ENCODE assay signal across 21 cellular contexts in the genomic region with DNA sequence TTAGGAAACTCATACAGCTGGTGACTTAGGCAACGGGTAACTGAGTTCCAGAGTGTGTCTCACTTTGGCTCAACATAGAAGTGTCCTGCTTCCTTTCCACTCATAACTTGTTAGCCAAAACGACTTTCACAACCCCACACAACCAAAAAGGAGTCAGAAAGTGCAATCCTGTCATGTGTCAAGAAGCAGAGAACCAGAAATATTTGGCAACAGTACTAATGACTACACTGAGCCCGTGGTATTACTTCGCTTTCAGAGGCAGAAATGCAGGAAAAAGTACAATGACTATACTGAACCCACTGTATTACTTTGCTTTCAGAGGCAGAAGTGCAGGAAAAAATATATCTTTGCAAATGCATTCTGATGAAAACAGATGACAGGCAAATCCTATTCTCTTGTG.
"Had no signal": no experiment of that assay in that cellular context is flagged by ENCODE, and none has a peak within 500 bp of the region (broad histone marks: within the 10 kb centered on the region; RNA-seq: fewer than 3 reads in every experiment).

No MANE protein-coding gene starts in this region.

- H3K4me3 Mint-ChIP-seq: naive thymus-derived CD8-positive, alpha-beta T cell; stimulated activated memory B cell treated with anti-CD40 and anti-IgM and Interleukin-4, amounts not matched to agents 10 μg/mL and 1 μg/mL and 100 μg/mL, for 72 hours; stimulated activated naive CD8-positive, alpha-beta T cell treated with anti-CD3 and anti-CD28 coated beads, Interleukin-15, Interleukin-2, amounts not matched to agents 100 ng/mL and 50 ng/mL, for 24 hours had no signal

- H3K27ac Mint-ChIP-seq: naive thymus-derived CD8-positive, alpha-beta T cell; stimulated activated memory B cell treated with anti-CD40 and anti-IgM and Interleukin-4, amounts not matched to agents 10 μg/mL and 1 μg/mL and 100 μg/mL, for 72 hours; stimulated activated naive CD8-positive, alpha-beta T cell treated with anti-CD3 and anti-CD28 coated beads, Interleukin-15, Interleukin-2, amounts not matched to agents 100 ng/mL and 50 ng/mL, for 24 hours had no signal

- H3K27me3 ChIP-seq: colonic mucosa, heart right ventricle, neutrophil, spleen had no signal

- H3K36me3 ChIP-seq: colonic mucosa, heart right ventricle, neutrophil, spleen, thoracic aorta had no signal

- H3K9me3 ChIP-seq: colonic mucosa, heart right ventricle, neutrophil, spleen, thoracic aorta had no signal

- H3K27me3 Mint-ChIP-seq: naive thymus-derived CD8-positive, alpha-beta T cell; stimulated activated memory B cell treated with anti-CD40 and anti-IgM and Interleukin-4, amounts not matched to agents 10 μg/mL and 1 μg/mL and 100 μg/mL, for 72 hours; stimulated activated naive CD8-positive, alpha-beta T cell treated with anti-CD3 and anti-CD28 coated beads, Interleukin-15, Interleukin-2, amounts not matched to agents 100 ng/mL and 50 ng/mL, for 24 hours had no signal

- H3K4me1 Mint-ChIP-seq: naive thymus-derived CD8-positive, alpha-beta T cell; stimulated activated memory B cell treated with anti-CD40 and anti-IgM and Interleukin-4, amounts not matched to agents 10 μg/mL and 1 μg/mL and 100 μg/mL, for 72 hours had no signal

- H3K4me3 ChIP-seq: colonic mucosa, heart right ventricle, mucosa of descending colon, spleen, thoracic aorta had no signal

- H3K9me3 Mint-ChIP-seq: stimulated activated memory B cell treated with anti-CD40 and anti-IgM and Interleukin-4, amounts not matched to agents 10 μg/mL and 1 μg/mL and 100 μg/mL, for 72 hours had no signal

- ATAC-seq: heart right ventricle; left lobe of liver; mucosa of descending colon; naive thymus-derived CD8-positive, alpha-beta T cell; sciatic nerve; stimulated activated memory B cell treated with anti-CD40 and anti-IgM and Interleukin-4, amounts not matched to agents 10 μg/mL and 1 μg/mL and 100 μg/mL, for 72 hours had no signal

- FAIRE-seq: frontal cortex, islet of Langerhans, urothelium cell line had no signal

- DNase-seq: colonic mucosa; dermis blood vessel endothelial cell; heart right ventricle; hypothalamus; mucosa of descending colon; naive thymus-derived CD8-positive, alpha-beta T cell; posterior cingulate gyrus; spleen; stimulated activated CD4-positive, alpha-beta T cell treated with anti-CD3 and anti-CD28 coated beads, Interleukin-15, amount 100 ng/mL, for 24 hours; stimulated activated CD4-positive, alpha-beta T cell treated with anti-CD3 and anti-CD28 coated beads, Interleukin-1b, Interleukin-23, amount 100 ng/mL, for 48 hours; stimulated activated CD4-positive, alpha-beta T cell treated with anti-CD3 and anti-CD28 coated beads, Interleukin-4, amount 100 ng/mL, for 24 hours; trophoblast cell had no signal

- H3K4me1 ChIP-seq: colonic mucosa, heart right ventricle, spleen had no signal

- H3K36me3 Mint-ChIP-seq: naive thymus-derived CD8-positive, alpha-beta T cell; stimulated activated memory B cell treated with anti-CD40 and anti-IgM and Interleukin-4, amounts not matched to agents 10 μg/mL and 1 μg/mL and 100 μg/mL, for 72 hours had no signal

- H3K27ac ChIP-seq: colonic mucosa, heart right ventricle, neutrophil, spleen, thoracic aorta had no signal
